Comparison of ENCODE assay signal across 8 cellular contexts in the genomic region with DNA sequence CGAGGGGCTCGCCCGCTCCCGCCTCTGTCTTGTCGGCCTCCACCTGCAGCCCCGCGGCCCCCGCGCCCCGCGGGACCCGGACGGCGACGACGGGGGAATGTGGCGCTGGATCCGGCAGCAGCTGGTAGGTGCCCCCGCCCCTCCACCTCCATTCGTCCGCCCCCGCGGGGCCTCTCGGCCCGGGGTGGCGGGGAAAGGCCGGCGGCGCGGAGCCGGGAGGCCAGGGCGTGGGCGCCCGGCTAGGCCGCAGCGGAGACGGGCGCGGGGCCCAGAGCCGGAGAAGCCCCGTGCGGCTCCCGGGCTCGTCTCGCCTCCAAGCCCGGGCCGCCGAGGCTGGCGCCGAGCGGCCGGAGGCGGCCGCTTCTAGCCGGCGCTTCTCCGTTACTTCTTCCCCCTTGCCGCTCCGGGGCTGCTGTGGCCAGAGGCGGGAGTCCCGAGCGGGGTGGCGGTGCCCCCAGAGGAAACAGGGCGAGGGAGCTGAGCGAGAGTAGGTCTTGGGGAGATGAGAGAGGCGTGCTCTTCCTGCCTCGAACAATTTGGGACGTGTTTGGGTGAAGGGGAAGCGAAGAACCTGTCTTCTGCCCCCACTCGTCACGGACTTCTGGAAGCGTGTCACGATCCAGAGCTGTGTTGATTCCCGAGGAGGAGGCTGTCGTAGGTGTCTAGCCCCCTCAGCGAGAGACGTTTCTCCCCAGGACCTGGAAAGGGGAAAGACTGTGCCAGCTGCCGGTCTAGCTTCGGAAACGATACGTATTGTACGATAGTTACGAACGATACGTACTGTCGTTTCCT. TPM values are rescaled to one million over a fixed set of nuclear protein-coding genes. Genes with fewer than 3 reads are reported as not detected.
DNase-seq lines count a peak whose midpoint lies in the region; ATAC-seq and TF ChIP-seq lines count a peak whose summit lies in the region.

No MANE protein-coding gene starts in this region.

- H3K9me3 ChIP-seq in OCI-LY1 (ENCODE audit: low read length) (no peaks in the 10 kb centered on the region), subcutaneous abdominal adipose tissue (ENCODE audit: control insufficient read depth in 5 of 5, low read length in 5 of 5) (no peaks in the 10 kb centered on the region)

- H3K9ac ChIP-seq in OCI-LY1 (ENCODE audit: low read length) (peak overlapping the region; percentile 80), subcutaneous abdominal adipose tissue (ENCODE audit: low read length in 5 of 5) (peak overlapping the region; percentile 96 to 100 (median 98))

- peak overlapping the region; percentile 90 to 99 for H3K4me3 Mint-ChIP-seq in activated T-cell treated with anti-CD3 and anti-CD28 coated beads, Interleukin-2, amount 50 U/mL, for 72 hours
- H3K4me3 Mint-ChIP-seq in nephron, result peak overlapping the region; percentile 91 to 97 (median 96)

- H3K4me1 Mint-ChIP-seq in activated T-cell treated with anti-CD3 and anti-CD28 coated beads, Interleukin-2, amount 50 U/mL, for 72 hours (ENCODE audit: low read depth), result peaks cover 25% of the 10 kb centered on the region
- H3K4me1 Mint-ChIP-seq in nephron, result peaks cover 27% of the 10 kb centered on the region

- H3K9me3 Mint-ChIP-seq in activated T-cell treated with anti-CD3 and anti-CD28 coated beads, Interleukin-2, amount 50 U/mL, for 72 hours, result no peaks in the 10 kb centered on the region
- no peaks in the 10 kb centered on the region for H3K9me3 Mint-ChIP-seq in nephron

- H3K4me3 ChIP-seq in AG10803 (ENCODE audit: low read length) (peak overlapping the region; percentile 94), OCI-LY1 (ENCODE audit: low read depth, low read length, poor library complexity, severe bottlenecking) (peak overlapping the region; percentile 77), fibroblast of mammary gland (ENCODE audit: control insufficient read depth, low read depth, low read length) (peak overlapping the region; percentile 93), subcutaneous abdominal adipose tissue (ENCODE audit: low read depth in 1 of 5, low read length in 5 of 5) (peak overlapping the region; percentile 90 to 98 (median 95))

- H4K20me1 ChIP-seq in OCI-LY1 (ENCODE audit: insufficient read depth, low read length), result no peaks in the 10 kb centered on the region

- peak overlapping the region; percentile 86 for H3K4me2 ChIP-seq in OCI-LY1 (ENCODE audit: low read length)

- peaks cover 50% of the 10 kb centered on the region for H3K79me2 ChIP-seq in OCI-LY1 (ENCODE audit: insufficient read depth, low read length)

- H3K27me3 ChIP-seq in OCI-LY1 (ENCODE audit: insufficient read depth, low read length) (no peaks in the 10 kb centered on the region), subcutaneous abdominal adipose tissue (ENCODE audit: control insufficient read depth in 5 of 5, insufficient read depth in 4 of 5, low read length in 5 of 5) (peaks cover 0 to 1% (median 0%) of the 10 kb centered on the region in 5 donors)

- ATAC-seq in GM18873 (IDR thresholded peaks at IDR 0.05; ENCODE audit: low FRiP score, unreplicated experiment) (peak; percentile 29), HG03103 (IDR thresholded peaks at IDR 0.05; ENCODE audit: low read depth, unreplicated experiment) (peak; percentile 25)
- peak; percentile 58 to 61 for ATAC-seq in activated T-cell treated with anti-CD3 and anti-CD28 coated beads, Interleukin-2, amount 50 U/mL, for 72 hours (replicated peaks in 1 of 2)

- no peaks in the 10 kb centered on the region for H3F3A ChIP-seq in OCI-LY1 (ENCODE audit: insufficient read depth, low read length)

- H3K27ac ChIP-seq in OCI-LY1 (ENCODE audit: low read depth, low read length, poor library complexity, severe bottlenecking) (peak overlapping the region; percentile 79), subcutaneous abdominal adipose tissue (ENCODE audit: low read depth, low read length) (peak overlapping the region; percentile 98)

- H2AFZ ChIP-seq in OCI-LY1 (ENCODE audit: low read length), result no peak overlapping the region

- no peaks in the 10 kb centered on the region for H3K27me3 Mint-ChIP-seq in activated T-cell treated with anti-CD3 and anti-CD28 coated beads, Interleukin-2, amount 50 U/mL, for 72 hours (ENCODE audit: low read depth)
- no peaks in the 10 kb centered on the region for H3K27me3 Mint-ChIP-seq in nephron (ENCODE audit: low read depth)

- no peaks in the 10 kb centered on the region for H3K36me3 ChIP-seq in OCI-LY1 (ENCODE audit: insufficient read depth, low read length)
- no peaks in the 10 kb centered on the region for H3K36me3 ChIP-seq in subcutaneous abdominal adipose tissue (ENCODE audit: control insufficient read depth in 5 of 5, insufficient read depth in 5 of 5, low read length in 5 of 5)

- no peaks in the 10 kb centered on the region for H3K9me2 ChIP-seq in OCI-LY1 (ENCODE audit: low read depth, low read length)

- H3K4me1 ChIP-seq in OCI-LY1 (ENCODE audit: insufficient read depth, low read length, severe bottlenecking) (peaks cover 44% of the 10 kb centered on the region), subcutaneous abdominal adipose tissue (ENCODE audit: control insufficient read depth in 5 of 5, insufficient read depth in 5 of 5, low read length in 5 of 5) (peaks cover 3 to 25% (median 21%) of the 10 kb centered on the region in 5 donors)

- peaks cover 6 to 10% of the 10 kb centered on the region in 2 donors for H3K36me3 Mint-ChIP-seq in activated T-cell treated with anti-CD3 and anti-CD28 coated beads, Interleukin-2, amount 50 U/mL, for 72 hours (ENCODE audit: insufficient read depth in 2 of 2)
- no peaks in the 10 kb centered on the region for H3K36me3 Mint-ChIP-seq in nephron (ENCODE audit: low read depth)

- TF ChIP-seq CTCF in AG10803 (conservative IDR thresholded peaks at IDR 0.05; ENCODE audit: low read length), result no peak
- TF ChIP-seq CTCF in OCI-LY1 (IDR thresholded peaks at IDR 0.05; ENCODE audit: low read length), result no peak
- TF ChIP-seq CTCF in fibroblast of mammary gland (conservative IDR thresholded peaks at IDR 0.05; ENCODE audit: control insufficient read depth, insufficient read depth, low read depth, low read length), result no peak
- no peak for TF ChIP-seq CTCF in nephron (IDR thresholded peaks at IDR 0.05; ENCODE audit: unreplicated experiment in 3 of 3)

- DNase-seq in AG10803 (ENCODE audit: low read depth) (peak; percentile 35), fibroblast of mammary gland (ENCODE audit: low read depth) (peak; percentile 36)
- DNase-seq in activated T-cell treated with anti-CD3 and anti-CD28 coated beads, Interleukin-2, amount 50 U/mL, for 72 hours, result peak; percentile 64 to 73

- H3K27ac Mint-ChIP-seq in activated T-cell treated with anti-CD3 and anti-CD28 coated beads, Interleukin-2, amount 50 U/mL, for 72 hours, result peak overlapping the region; percentile 100
- peak overlapping the region; percentile 83 to 96 (median 93) for H3K27ac Mint-ChIP-seq in nephron

RNA-seq across cellular contexts. Expression of gene ATP11B, which starts 0.6 kb away (rescaled TPM):
- 100 to 1,000 TPM in 1 of 2 donors, 10 to 100 TPM in 1; 91.1 to 105 TPM for total RNA-seq in activated T-cell treated with anti-CD3 and anti-CD28 coated beads, Interleukin-2, amount 50 U/mL, for 72 hours

Comparison
In these comparisons a context has a peak if more than half of its experiments do, and no peak if none do; other contexts are left out.
1. Peak in every context shown above with its lines: DNase-seq, ATAC-seq, H3K4me3 ChIP-seq and H3K27ac ChIP-seq.